Comparison of ENCODE assay signal across 16 cellular contexts in the genomic region with DNA sequence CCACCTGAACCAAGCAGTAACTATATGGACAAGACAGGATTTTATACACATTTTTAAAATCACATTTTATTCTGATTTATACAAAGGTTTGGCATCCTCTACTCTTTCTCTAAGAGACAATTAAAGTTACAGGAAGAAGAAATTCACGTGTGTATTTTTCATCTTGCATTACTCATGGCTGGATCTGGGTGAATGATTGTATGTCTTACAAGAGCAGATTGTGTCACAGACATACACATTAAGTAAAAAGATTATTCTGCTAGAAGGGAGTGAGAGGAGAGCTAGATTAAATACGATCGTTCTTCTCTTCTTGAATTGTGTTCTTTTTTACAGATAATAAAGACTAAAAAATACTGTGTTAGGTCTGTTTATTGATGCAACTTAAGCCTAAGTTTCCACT. TPM values are rescaled to one million over a fixed set of nuclear protein-coding genes. Genes with fewer than 3 reads are reported as not detected.
DNase-seq lines count a peak whose midpoint lies in the region; ATAC-seq and TF ChIP-seq lines count a peak whose summit lies in the region.
"Had no signal": no experiment of that assay in that cellular context is flagged by ENCODE, and none has a peak within 500 bp of the region (broad histone marks: within the 10 kb centered on the region; RNA-seq: fewer than 3 reads in every experiment).

No MANE protein-coding gene starts in this region.

- H2AFZ ChIP-seq in IMR-90 (replicated peaks; ENCODE audit: low read length, poor library complexity): no peak overlapping the region
- H2AFZ ChIP-seq: GM23248 had no signal

- no TSS peak for BruUV-seq in IMR-90 (replicated peaks; lab: Mats Ljungman, UMichigan)

- H3K4ac ChIP-seq in IMR-90 (ENCODE audit: low read depth, low read length): no peak overlapping the region

- H3K9ac ChIP-seq in IMR-90 (ENCODE audit: low read depth, low read length): no peak overlapping the region
- H3K9ac ChIP-seq: GM23248 had no signal

- H3K27me3 ChIP-seq in IMR-90 (ENCODE audit: control insufficient read depth, insufficient read depth, low read length) (no peaks in the 10 kb centered on the region), WERI-Rb-1 (ENCODE audit: insufficient read depth, low read depth, severe bottlenecking) (no peaks in the 10 kb centered on the region)
- H3K27me3 ChIP-seq: BE2C had no signal

- H4K8ac ChIP-seq in IMR-90 (ENCODE audit: low read depth in 2 of 2, low read length in 2 of 2): no peak overlapping the region

- H3K56ac ChIP-seq in IMR-90 (ENCODE audit: extremely low read depth, insufficient read depth, low read length): no peak overlapping the region

- no peak overlapping the region for H2AK5ac ChIP-seq in IMR-90 (ENCODE audit: low read depth, low read length)

- H3K9me3 ChIP-seq in IMR-90 (ENCODE audit: control insufficient read depth, insufficient read depth, low read length) (no peaks in the 10 kb centered on the region), WERI-Rb-1 (ENCODE audit: severe bottlenecking) (no peaks in the 10 kb centered on the region)
- H3K9me3 ChIP-seq: BE2C had no signal

- no peak overlapping the region for H4K91ac ChIP-seq in IMR-90 (ENCODE audit: insufficient read depth, low read depth, low read length)

- H3K4me1 ChIP-seq in IMR-90 (ENCODE audit: control insufficient read depth, insufficient read depth, low read length): no peaks in the 10 kb centered on the region

- dilution Hi-C loops in IMR-90 (cut with HindIII; ENCODE audit: low sequenced_read_pairs, unreplicated experiment): no loop called here

- H3K18ac ChIP-seq in IMR-90 (ENCODE audit: low read depth, low read length): no peak overlapping the region

- H3K14ac ChIP-seq in IMR-90 (replicated peaks; ENCODE audit: low read depth, low read length): no peak overlapping the region

- no peak overlapping the region for H2BK15ac ChIP-seq in IMR-90 (ENCODE audit: low read depth, low read length)

- intact Hi-C loops in IMR-90 (cut with micrococcal nuclease): no loop called here

- TF ChIP-seq RAD21 in IMR-90 (IDR thresholded peaks at IDR 0.05; ENCODE audit: low read length): no peak

- POLR2A ChIA-PET in IMR-90 (lab: Charles Lee; ENCODE audit: unreplicated experiment): no interaction called here

- no CpG with 5 or more reads among the region's 3 CpGs for WGBS in IMR-90 (ENCODE audit: extremely low coverage in 2 of 2, insufficient read length in 1 of 2), 2 experiments

- H3K4me3 ChIP-seq in IMR-90 (ENCODE audit: insufficient read depth, low read depth, low read length): no peak overlapping the region
- no peak overlapping the region for H3K4me3 ChIP-seq in WERI-Rb-1 (ENCODE audit: low read depth, low read length)
- H3K4me3 ChIP-seq: GM23248 had no signal

- CTCF ChIA-PET in IMR-90 (lab: Yijun Ruan, JAX): no interaction called here

- no peaks in the 10 kb centered on the region for H3K79me1 ChIP-seq in IMR-90 (ENCODE audit: low read depth in 1 of 2, low read length in 2 of 2)

- H3K27ac ChIP-seq in IMR-90 (ENCODE audit: insufficient read depth, low read length): no peak overlapping the region
- peak overlapping the region; percentile 78 for H3K27ac ChIP-seq in WERI-Rb-1
- H3K27ac ChIP-seq: C4-2B, GM23248, HL-60 had no signal

- in situ Hi-C loops in IMR-90 (cut with MboI; ENCODE audit: low sequenced_read_pairs): no loop called here

- no peaks in the 10 kb centered on the region for H4K20me1 ChIP-seq in IMR-90 (ENCODE audit: insufficient read depth, low read length)

- H3K36me3 ChIP-seq in IMR-90 (ENCODE audit: control insufficient read depth, insufficient read depth, low read length): no peaks in the 10 kb centered on the region
- no peaks in the 10 kb centered on the region for H3K36me3 ChIP-seq in WERI-Rb-1
- H3K36me3 ChIP-seq: BE2C had no signal

- no peak overlapping the region for H4K5ac ChIP-seq in IMR-90 (ENCODE audit: low read depth, low read length)

- TF ChIP-seq CTCF in IMR-90 (conservative IDR thresholded peaks at IDR 0.05; ENCODE audit: low read depth, low read length): no peak
- TF ChIP-seq CTCF in WERI-Rb-1 (IDR thresholded peaks at IDR 0.05; ENCODE audit: low read depth, low read length): no peak
- TF ChIP-seq CTCF in GM10266 (IDR thresholded peaks at IDR 0.05; ENCODE audit: control insufficient read depth, insufficient read depth, low read depth, missing control alignments): no peak

- no peak overlapping the region for H3K23ac ChIP-seq in IMR-90 (ENCODE audit: low read depth, low read length)

- no peak overlapping the region for H2AK9ac ChIP-seq in IMR-90 (replicated peaks; ENCODE audit: low read depth, low read length, poor library complexity)

- H3K9me1 ChIP-seq in IMR-90 (ENCODE audit: insufficient read depth, low read length): peaks cover 2% of the 10 kb centered on the region; the same call in 1 of the 2 replicates

- ATAC-seq in IMR-90 (ENCODE audit: low read depth) (no peak), esophagus mucosa (peak; percentile 64), GM18907 (IDR thresholded peaks at IDR 0.05; ENCODE audit: unreplicated experiment) (no peak)
- ATAC-seq: HCT116 had no signal

- H3K4me2 ChIP-seq in IMR-90 (ENCODE audit: low read depth, low read length): no peak overlapping the region

- TF ChIP-seq POLR2A in IMR-90 (IDR thresholded peaks at IDR 0.05; ENCODE audit: low read depth, low read length): no peak

- no peak overlapping the region for H2BK120ac ChIP-seq in IMR-90 (ENCODE audit: low read depth, low read length)

- no peak overlapping the region for H2BK20ac ChIP-seq in IMR-90 (ENCODE audit: low read depth, low read length)

- peak; percentile 18 for DNase-seq in IMR-90
- no peak for DNase-seq in WERI-Rb-1
- no peak for DNase-seq in GM10266 (ENCODE audit: extremely low spot score)
- DNase-seq in NCI-H1048 (lab: John Stamatoyannopoulos, UW): no peak
- no peak for DNase-seq in stimulated activated CD4-positive, alpha-beta T cell treated with anti-CD3 and anti-CD28 coated beads, Interleukin-2, amount 100 ng/mL, for 48 hours
- DNase-seq: BE2C; CD4-positive, alpha-beta memory T cell; DMS153; DMS79 treated with DMSO at 0.1 percent for 48 hours; EL; GM23248 had no signal

- no peak overlapping the region for H2BK5ac ChIP-seq in IMR-90 (ENCODE audit: low read depth, low read length, poor library complexity, severe bottlenecking)

TF ChIP-seq in IMR-90, 13 proteins besides CTCF, POLR2A, EP300 and RAD21:
- no peak for TF ChIP-seq MAZ (IDR thresholded peaks at IDR 0.05; ENCODE audit: borderline replicate concordance, low read depth, low read length)
- no peak for TF ChIP-seq BHLHE40 (IDR thresholded peaks at IDR 0.05; ENCODE audit: low read depth, low read length)
- TF ChIP-seq RFX5 (IDR thresholded peaks at IDR 0.05; ENCODE audit: low read depth, low read length): no peak
- no peak for TF ChIP-seq NFE2L2 (IDR thresholded peaks at IDR 0.05; ENCODE audit: low read depth, low read length)
- TF ChIP-seq, protein P1, sequence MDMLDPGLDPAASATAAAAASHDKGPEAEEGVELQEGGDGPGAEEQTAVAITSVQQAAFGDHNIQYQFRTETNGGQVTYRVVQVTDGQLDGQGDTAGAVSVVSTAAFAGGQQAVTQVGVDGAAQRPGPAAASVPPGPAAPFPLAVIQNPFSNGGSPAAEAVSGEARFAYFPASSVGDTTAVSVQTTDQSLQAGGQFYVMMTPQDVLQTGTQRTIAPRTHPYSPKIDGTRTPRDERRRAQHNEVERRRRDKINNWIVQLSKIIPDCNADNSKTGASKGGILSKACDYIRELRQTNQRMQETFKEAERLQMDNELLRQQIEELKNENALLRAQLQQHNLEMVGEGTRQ (IDR thresholded peaks at IDR 0.05; ENCODE audit: low read depth, low read length): no peak
- TF ChIP-seq SMC3 (IDR thresholded peaks at IDR 0.05; ENCODE audit: low read depth, low read length): no peak
- TF ChIP-seq, protein P2, sequence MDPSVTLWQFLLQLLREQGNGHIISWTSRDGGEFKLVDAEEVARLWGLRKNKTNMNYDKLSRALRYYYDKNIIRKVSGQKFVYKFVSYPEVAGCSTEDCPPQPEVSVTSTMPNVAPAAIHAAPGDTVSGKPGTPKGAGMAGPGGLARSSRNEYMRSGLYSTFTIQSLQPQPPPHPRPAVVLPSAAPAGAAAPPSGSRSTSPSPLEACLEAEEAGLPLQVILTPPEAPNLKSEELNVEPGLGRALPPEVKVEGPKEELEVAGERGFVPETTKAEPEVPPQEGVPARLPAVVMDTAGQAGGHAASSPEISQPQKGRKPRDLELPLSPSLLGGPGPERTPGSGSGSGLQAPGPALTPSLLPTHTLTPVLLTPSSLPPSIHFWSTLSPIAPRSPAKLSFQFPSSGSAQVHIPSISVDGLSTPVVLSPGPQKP (IDR thresholded peaks at IDR 0.05; ENCODE audit: borderline replicate concordance, low read depth, low read length): no peak
- no peak for TF ChIP-seq MAFK (IDR thresholded peaks at IDR 0.05; ENCODE audit: low read depth, low read length)
- TF ChIP-seq CHD1 (IDR thresholded peaks at IDR 0.05; ENCODE audit: low read depth, low read length): no peak
- TF ChIP-seq FOS (IDR thresholded peaks at IDR 0.05; ENCODE audit: low read depth, low read length): no peak
- no peak for TF ChIP-seq CEBPB (IDR thresholded peaks at IDR 0.05; ENCODE audit: low read depth, low read length)
- TF ChIP-seq RCOR1 (IDR thresholded peaks at IDR 0.05; ENCODE audit: insufficient replicate concordance, low read length): no peak

RNA-seq across cellular contexts. Expression of a gene that starts 20.8 kb away (rescaled TPM):
- total RNA-seq in IMR-90 (2012; rRNA removed): 16.4 and 46.1 TPM in 2 replicates
- polyA plus RNA-seq in IMR-90 (2012; rRNA removed): 6.0 and 6.7 TPM in 2 replicates
- 2.3 and 2.6 TPM in 2 replicates for polyA plus RNA-seq in IMR-90 (2012; cell fraction: cytosol; rRNA removed)
- polyA plus RNA-seq in IMR-90 (2012; cell fraction: nucleus; rRNA removed; ENCODE audit: low replicate concordance): 3.8 and 13.6 TPM in 2 replicates
- 9.5 TPM for total RNA-seq in esophagus mucosa
